In genomic region chr15:65512807-65513416, GRCh38 we compare ENCODE assay signal across 10 cellular contexts. TPM values are rescaled to one million over a fixed set of nuclear protein-coding genes. Genes with fewer than 3 reads are reported as not detected.
DNase-seq lines count a peak whose midpoint lies in the region; ATAC-seq and TF ChIP-seq lines count a peak whose summit lies in the region.
"Had no signal": no experiment of that assay in that cellular context is flagged by ENCODE, and none has a peak within 500 bp of the region (broad histone marks: within the 10 kb centered on the region; RNA-seq: fewer than 3 reads in every experiment).

No MANE protein-coding gene starts in this region.

- H3K27me3 ChIP-seq in adrenal gland (no peaks in the 10 kb centered on the region), psoas muscle (ENCODE audit: insufficient read depth in 3 of 3, low read length in 2 of 3) (no peaks in the 10 kb centered on the region), upper lobe of right lung (no peaks in the 10 kb centered on the region), BE2C (no peaks in the 10 kb centered on the region)

- ATAC-seq in Right ventricle myocardium superior (ENCODE audit: poor library complexity) = peak; percentile 42
- ATAC-seq in psoas muscle = no peak
- ATAC-seq in HG02759 (IDR thresholded peaks at IDR 0.05; ENCODE audit: unreplicated experiment) = no peak
- ATAC-seq in upper lobe of right lung = no peak

- H3K27ac ChIP-seq in adrenal gland (peak overlapping the region in 4 of 5 donors; percentile 43 to 62 (median 54)), psoas muscle (peak overlapping the region; percentile 73), upper lobe of right lung (no peak overlapping the region)

- TF ChIP-seq CTCF in adrenal gland (IDR thresholded peaks at IDR 0.05) = no peak
- TF ChIP-seq CTCF in psoas muscle (IDR thresholded peaks at IDR 0.05) = no peak
- TF ChIP-seq CTCF in upper lobe of right lung (IDR thresholded peaks at IDR 0.05) = no peak
- no peak for TF ChIP-seq CTCF in BE2C (IDR thresholded peaks at IDR 0.05; ENCODE audit: low read depth, low read length)

- DNase-seq in Ammon's horn (ENCODE audit: low spot score) (peak; percentile 81), adrenal gland (peak; percentile 43 to 79 (median 70)), Right ventricle myocardium superior (peak; percentile 69), psoas muscle (peak; percentile 30 to 66), upper lobe of right lung (no peak), NCI-H2171 (lab: John Stamatoyannopoulos, UW) (no peak), BE2C (no peak)
- DNase-seq: Caco-2, kidney had no signal

- peaks cover 20 to 58% of the 10 kb centered on the region in 2 donors for H3K4me1 ChIP-seq in adrenal gland (replicated peaks in 1 of 2)
- H3K4me1 ChIP-seq in psoas muscle = peaks cover 48% of the 10 kb centered on the region
- peaks cover 29% of the 10 kb centered on the region for H3K4me1 ChIP-seq in upper lobe of right lung
- H3K4me1 ChIP-seq in BE2C = no peaks in the 10 kb centered on the region

- H3K9me3 ChIP-seq in adrenal gland (replicated peaks in 1 of 3) = no peaks in the 10 kb centered on the region
- H3K9me3 ChIP-seq in psoas muscle = no peaks in the 10 kb centered on the region
- H3K9me3 ChIP-seq in upper lobe of right lung = no peaks in the 10 kb centered on the region
- H3K9me3 ChIP-seq in BE2C = no peaks in the 10 kb centered on the region
- H3K9me3 ChIP-seq: Caco-2 had no signal

- peak in 1 of 2 donors; percentile 12 for TF ChIP-seq POLR2A in adrenal gland (IDR thresholded peaks at IDR 0.05)

- peaks cover 0 to 36% of the 10 kb centered on the region in 2 donors for H3K36me3 ChIP-seq in adrenal gland (replicated peaks in 1 of 2)
- H3K36me3 ChIP-seq in psoas muscle (ENCODE audit: insufficient read depth in 1 of 2, low read depth in 1 of 2) = peaks cover 0 to 44% of the 10 kb centered on the region in 2 donors
- peaks cover 51% of the 10 kb centered on the region for H3K36me3 ChIP-seq in upper lobe of right lung
- H3K36me3 ChIP-seq in BE2C = peaks cover 49% of the 10 kb centered on the region

- intact Hi-C loops in adrenal gland (cut with DNase I) = no loop called here
- intact Hi-C loops in Right ventricle myocardium superior (cut with DNase I) = no loop called here
- intact Hi-C loops in psoas muscle (cut with DNase I) = no loop called here
- intact Hi-C loops in upper lobe of right lung (cut with DNase I) = no loop called here

- H3K4me3 ChIP-seq in adrenal gland (peak overlapping the region in 1 of 4 donors; percentile 8), psoas muscle (peak overlapping the region; percentile 47), upper lobe of right lung (no peak overlapping the region), BE2C (ENCODE audit: low read depth, low read length) (no peak overlapping the region)

- 34 to 40% (median 37%) methylated on average over 10 of the region's 10 CpGs for WGBS in adrenal gland, 4 donors
- WGBS in psoas muscle, 3 donors = 16 to 29% (median 19%) methylated on average over 10 of the region's 10 CpGs

RNA-seq across cellular contexts. Expression of gene DPP8, which starts 4.6 kb away (rescaled TPM):
- total RNA-seq in adrenal gland (100 to 1,000 TPM in 1 of 8 donors, 10 to 100 TPM in 7; 31.7 to 101 (median 42.5) TPM), Right ventricle myocardium superior (37.5 TPM), psoas muscle (10 to 100 TPM; 29.7 to 39.6 (median 34.3) TPM), upper lobe of right lung (28.2 TPM)
- polyA plus RNA-seq in adrenal gland (10 to 100 TPM in 2 of 3 donors, 1 to 10 TPM in 1; 5.7 to 26.8 (median 13.3) TPM), psoas muscle (10 to 100 TPM in 1 of 3 donors, 1 to 10 TPM in 2; 9.1 to 38.0 (median 9.6) TPM)
- 17.8 TPM for polyA plus RNA-seq in BE2C (2012; ENCODE audit: insufficient read depth, insufficient read length, low read depth)

RNA-seq across cellular contexts. Expression of gene HACD3, which starts 17.4 kb away (rescaled TPM):
- total RNA-seq in adrenal gland = 100 to 1,000 TPM in 6 of 8 donors, 10 to 100 TPM in 2; 95.9 to 142 (median 119) TPM
- polyA plus RNA-seq in adrenal gland = 100 to 1,000 TPM in 1 of 3 donors, 10 to 100 TPM in 2; 13.8 to 217 (median 14.8) TPM
- total RNA-seq in Right ventricle myocardium superior = 8.7 TPM
- total RNA-seq in psoas muscle = 1 to 10 TPM; 5.0 to 8.7 (median 6.1) TPM
- polyA plus RNA-seq in psoas muscle = 1 to 10 TPM; 3.7 to 8.8 (median 8.8) TPM
- 56.8 TPM for total RNA-seq in upper lobe of right lung
- 88.6 TPM for polyA plus RNA-seq in BE2C (2012; ENCODE audit: insufficient read depth, insufficient read length, low read depth)

Comparison
In these comparisons a context has a peak if more than half of its experiments do, and no peak if none do; other contexts are left out.
1. DNase-seq: peak in Ammon's horn (single experiment), adrenal gland (7 of 7), Right ventricle myocardium superior (single experiment) and psoas muscle (2 of 2); none in upper lobe of right lung (single experiment), NCI-H2171 (single experiment) and BE2C (single experiment).